Comparison of ENCODE assay signal across 8 cellular contexts in the genomic region with DNA sequence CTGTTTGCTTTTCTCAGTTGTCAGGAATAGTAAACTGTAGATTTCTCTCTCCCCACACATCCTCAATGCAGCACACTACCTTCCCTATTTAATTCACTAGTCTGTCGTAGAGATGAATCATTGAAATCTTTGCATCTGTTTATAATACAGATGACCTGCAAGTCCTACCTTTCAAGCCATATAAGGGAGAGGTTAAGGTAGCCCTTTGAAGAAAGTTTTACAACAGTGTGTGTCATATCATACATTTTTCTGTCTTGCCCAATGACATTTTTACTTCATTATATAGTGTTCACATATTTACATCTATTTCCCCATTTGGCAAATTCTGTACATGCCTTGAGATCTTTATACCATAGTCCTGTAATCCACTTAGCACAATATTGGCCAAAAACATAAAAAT. TPM values are rescaled to one million over a fixed set of nuclear protein-coding genes. Genes with fewer than 3 reads are reported as not detected.
"Had no signal": no experiment of that assay in that cellular context is flagged by ENCODE, and none has a peak within 500 bp of the region (broad histone marks: within the 10 kb centered on the region; RNA-seq: fewer than 3 reads in every experiment).

No MANE protein-coding gene starts in this region.

RNA-seq across cellular contexts. Expression of gene CYP4A22, which starts 9.3 kb away (rescaled TPM):
- total RNA-seq: OCI-LY7, PC-9, Right ventricle myocardium inferior, RPMI7951, SJCRH30, SJSA1, SK-MEL-5 had no signal

RNA-seq across cellular contexts. Expression of gene PDZK1IP1, which starts 43.3 kb away (rescaled TPM):
- total RNA-seq: OCI-LY7, Right ventricle myocardium inferior, Right ventricle myocardium superior, RPMI7951, SJCRH30, SJSA1, SK-MEL-5 had no signal
